ENCODE assay signal across 24 cellular contexts in genomic region chr2:32752205-32752604, GRCh38.
DNase-seq lines count a peak whose midpoint lies in the region; ATAC-seq, FAIRE-seq and TF ChIP-seq lines count a peak whose summit lies in the region.
"Had no signal": no experiment of that assay in that cellular context is flagged by ENCODE, and none has a peak within 500 bp of the region (broad histone marks: within the 10 kb centered on the region; RNA-seq: fewer than 3 reads in every experiment).

No MANE protein-coding gene starts in this region.

- H3K9me3 ChIP-seq in left ventricle myocardium inferior (replicated peaks), result peaks cover 13% of the 10 kb centered on the region
- H3K9me3 ChIP-seq: ascending aorta, gastrocnemius medialis, sigmoid colon, tibial nerve had no signal

- peaks cover 16% of the 10 kb centered on the region for H3K36me3 ChIP-seq in left ventricle myocardium inferior
- H3K36me3 ChIP-seq: ascending aorta, gastrocnemius medialis had no signal

- H3K4me3 ChIP-seq in astrocyte of the cerebellum (ENCODE audit: low read depth, low read length) (no peak overlapping the region), left ventricle myocardium inferior (no peak overlapping the region)
- H3K4me3 ChIP-seq: ascending aorta, gastrocnemius medialis, sigmoid colon, tibial nerve had no signal

- no peak for TF ChIP-seq CTCF in astrocyte of the cerebellum (IDR thresholded peaks at IDR 0.05; ENCODE audit: low read depth, low read length, missing control alignments)
- no peak for TF ChIP-seq CTCF in left ventricle myocardium inferior (IDR thresholded peaks at IDR 0.05; ENCODE audit: borderline replicate concordance)

- in situ Hi-C loops in astrocyte of the cerebellum (cut with HindIII; ENCODE audit: low sequenced_read_pairs), result no loop called here

- ATAC-seq in Right ventricle myocardium inferior (peak; percentile 69), GM19324 (IDR thresholded peaks at IDR 0.05; ENCODE audit: low FRiP score, unreplicated experiment) (no peak), HG03571 (IDR thresholded peaks at IDR 0.05; ENCODE audit: unreplicated experiment) (no peak)
- ATAC-seq: gastrocnemius medialis had no signal

- intact Hi-C loops in Right ventricle myocardium inferior (cut with DNase I) (no loop called here), cardiac septum (cut with DNase I) (no loop called here), left ventricle myocardium inferior (cut with micrococcal nuclease) (no loop called here)

- H3K4me1 ChIP-seq in left ventricle myocardium inferior, result peaks cover 26% of the 10 kb centered on the region
- H3K4me1 ChIP-seq: gastrocnemius medialis had no signal

- H3K27me3 ChIP-seq in left ventricle myocardium inferior (ENCODE audit: low read depth), result no peaks in the 10 kb centered on the region
- H3K27me3 ChIP-seq: ascending aorta, gastrocnemius medialis, sigmoid colon, tibial nerve had no signal

- FAIRE-seq in urothelium cell line (lab: Jason Lieb, UNC), result no peak
- FAIRE-seq: G401.6 had no signal

- DNase-seq in Right ventricle myocardium inferior (ENCODE audit: missing footprints), result no peak
- DNase-seq in cardiac septum (ENCODE audit: low spot score), result no peak
- DNase-seq in astrocyte of the cerebellum (ENCODE audit: low read depth), result peak; percentile 43
- DNase-seq in left ventricle myocardium inferior, result no peak
- peak; percentile 6 for DNase-seq in urothelium cell line (ENCODE audit: low spot score)
- no peak for DNase-seq in MV-4-11 (lab: John Stamatoyannopoulos, UW)
- DNase-seq: activated CD4-positive, alpha-beta T cell treated with anti-CD3 and anti-CD28 coated beads, Interleukin-2, amount 10 ng/mL, durations not matched to agents 24 days and 14 days; AML-193; CD8-positive, alpha-beta memory T cell; effector CD8-positive, alpha-beta T cell; gastrocnemius medialis; hippocampal formation; KG1; NCI-H1694; NCI-H2171; NCI-H524; posterior cingulate gyrus; sigmoid colon had no signal

- H3K27ac ChIP-seq in left ventricle myocardium inferior (replicated peaks), result peak overlapping the region; percentile 54
- H3K27ac ChIP-seq: 22Rv1, ascending aorta, gastrocnemius medialis, sigmoid colon, tibial nerve had no signal

Comparison
In these comparisons a context has a peak if more than half of its experiments do, and no peak if none do; other contexts are left out.
1. DNase-seq: peak in astrocyte of the cerebellum (single experiment) and urothelium cell line (single experiment); none in Right ventricle myocardium inferior (single experiment), cardiac septum (single experiment), left ventricle myocardium inferior (single experiment) and MV-4-11 (single experiment).